11 cellular contexts compared by ENCODE assay signal in genomic region chr4:38189445-38189844, GRCh38.
DNase-seq lines count a peak whose midpoint lies in the region; ATAC-seq, FAIRE-seq and TF ChIP-seq lines count a peak whose summit lies in the region.
"Had no signal": no experiment of that assay in that cellular context is flagged by ENCODE, and none has a peak within 500 bp of the region (broad histone marks: within the 10 kb centered on the region; RNA-seq: fewer than 3 reads in every experiment).

No MANE protein-coding gene starts in this region.

- peak overlapping the region; percentile 58 for H3K4me2 ChIP-seq in A549
- peak overlapping the region; percentile 82 for H3K4me2 ChIP-seq in HCT116 (ENCODE audit: low read length)

- H3K79me2 ChIP-seq in HCT116 (ENCODE audit: insufficient read depth, low read length), result no peaks in the 10 kb centered on the region

- FAIRE-seq in A549 (lab: Jason Lieb, UNC), result no peak

- H3K4me1 ChIP-seq in A549 (peaks cover 26% of the 10 kb centered on the region), HCT116 (ENCODE audit: control insufficient read depth in 1 of 2, insufficient read depth in 2 of 2, low read length in 2 of 2) (peaks cover 33 to 36% of the 10 kb centered on the region in 2 experiments), adipocyte (ENCODE audit: control insufficient read depth, insufficient read depth, low read length) (peaks cover 25% of the 10 kb centered on the region)

- TF ChIP-seq RAD21 in A549 (conservative IDR thresholded peaks at IDR 0.05 in 1 of 2, IDR thresholded peaks at IDR 0.05 in 1 of 2) (no peak; a peak in 1 of 5 replicates), HCT116 (IDR thresholded peaks at IDR 0.05; ENCODE audit: low read depth) (peak; percentile 18; the same call in 1 of the 2 replicates)

- intact Hi-C loops in HCT116 (cut with micrococcal nuclease), result loop anchor here (2.0 to 5.0 kb wide), 3 partner anchors 129 to 485 kb away; no protein-coding TSS in a partner anchor

- TF ChIP-seq CTCF in A549 (IDR thresholded peaks at IDR 0.05) (no peak), HCT116 (IDR thresholded peaks at IDR 0.05 in 2 of 3, conservative IDR thresholded peaks at IDR 0.05 in 1 of 3; ENCODE audit: borderline replicate concordance in 1 of 3, insufficient read depth in 1 of 3, low read depth in 2 of 3, low read length in 2 of 3) (no peak), chondrocyte (IDR thresholded peaks at IDR 0.05) (no peak)

- H3K27ac Mint-ChIP-seq in chondrocyte (ENCODE audit: unreplicated experiment), result no peak overlapping the region
- H3K27ac Mint-ChIP-seq: CD8-positive, alpha-beta T cell had no signal

- peak; percentile 83 to 95; a peak in 5 of 6 replicates for ATAC-seq in A549
- ATAC-seq in HCT116, result peak; percentile 79
- ATAC-seq: CD8-positive, alpha-beta T cell had no signal

- no peaks in the 10 kb centered on the region for H3K9me2 ChIP-seq in HCT116 (ENCODE audit: insufficient read depth)

- H3K4me3 ChIP-seq in A549 (no peak overlapping the region), HCT116 (replicated peaks in 1 of 2; ENCODE audit: low read depth in 1 of 2, low read length in 2 of 2) (peak overlapping the region; percentile 10 to 46), adipocyte (ENCODE audit: low read length) (no peak overlapping the region)

- no peaks in the 10 kb centered on the region for H4K20me1 ChIP-seq in HCT116 (ENCODE audit: insufficient read depth)

- CTCF ChIA-PET in A549 (lab: Yijun Ruan, JAX), result no interaction called here
- CTCF ChIA-PET in HCT116 (lab: Charles Lee), result interaction anchor here (1.3 to 1.5 kb wide), 2 partner anchors 10 to 486 kb away, joined by 4 to 5 read pairs; no protein-coding TSS in a partner anchor

- H3K9ac ChIP-seq in HCT116 (ENCODE audit: low read length) (peak overlapping the region; percentile 52), adipocyte (ENCODE audit: low read length) (no peak overlapping the region)

- no TSS peak for BruUV-seq in HCT116 (replicated peaks; lab: Mats Ljungman, UMichigan)

- no peaks in the 10 kb centered on the region for H3K9me3 Mint-ChIP-seq in chondrocyte (ENCODE audit: low read depth)
- H3K9me3 Mint-ChIP-seq: CD8-positive, alpha-beta T cell had no signal

- peak overlapping the region; percentile 71 to 82; a peak in 5 of 6 replicates for H3K27ac ChIP-seq in A549
- peak overlapping the region; percentile 63 for H3K27ac ChIP-seq in HCT116 (ENCODE audit: low read depth, low read length)

- WGBS in A549 (ENCODE audit: missing lambda C conversion rate), result 2% methylated on average over 3 of the region's 3 CpGs

- H3K4me3 Mint-ChIP-seq in chondrocyte (ENCODE audit: unreplicated experiment), result no peak overlapping the region
- H3K4me3 Mint-ChIP-seq: CD8-positive, alpha-beta T cell had no signal

- peaks cover 30% of the 10 kb centered on the region for H3K4me1 Mint-ChIP-seq in chondrocyte (ENCODE audit: low read depth)

- H3K36me3 ChIP-seq in HCT116 (ENCODE audit: control insufficient read depth in 1 of 2, insufficient read depth in 2 of 2, low read length in 2 of 2), result no peaks in the 10 kb centered on the region
- H3K36me3 ChIP-seq in adipocyte (ENCODE audit: control insufficient read depth, insufficient read depth, low read length, severe bottlenecking), result no peaks in the 10 kb centered on the region

- POLR2A ChIA-PET in A549 (lab: Yijun Ruan, JAX), result no interaction called here
- POLR2A ChIA-PET in HCT116 (lab: Charles Lee), result interaction anchor here (0.8 to 1.3 kb wide), 3 partner anchors 10 to 478 kb away, joined by 3 to 4 read pairs (median 4); no protein-coding TSS in a partner anchor

- H3K9me3 ChIP-seq in A549 (no peaks in the 10 kb centered on the region), HCT116 (ENCODE audit: control insufficient read depth in 1 of 2, insufficient read depth in 1 of 2, low read depth in 1 of 2, low read length in 2 of 2) (no peaks in the 10 kb centered on the region), adipocyte (ENCODE audit: control insufficient read depth, low read length) (peaks cover 3% of the 10 kb centered on the region)

- no peak overlapping the region for H2AFZ ChIP-seq in HCT116 (ENCODE audit: low read depth, low read length, poor library complexity, severe bottlenecking)

- no peak for TF ChIP-seq EP300 in A549 (IDR thresholded peaks at IDR 0.05)

- no peaks in the 10 kb centered on the region for H3K36me3 Mint-ChIP-seq in chondrocyte (ENCODE audit: low read depth)
- H3K36me3 Mint-ChIP-seq: CD8-positive, alpha-beta T cell had no signal

- DNase-seq in A549 (ENCODE audit: low read depth in 1 of 2, low spot score in 1 of 2) (peak; percentile 13 to 74), HCT116 (ENCODE audit: low read depth, low spot score) (peak; percentile 90), adipocyte (ENCODE audit: low read depth) (peak; percentile 52), kidney glomerular epithelial cell (lab: John Stamatoyannopoulos, UW) (peak; percentile 77), DMS79 (lab: John Stamatoyannopoulos, UW) (no peak), NCI-H1417 treated with DMSO at 0.1 percent for 48 hours (lab: John Stamatoyannopoulos, UW) (no peak), chondrocyte (ENCODE audit: low spot score) (no peak), RPMI8226 (no peak)
- DNase-seq: activated CD4-positive, alpha-beta T cell treated with anti-CD3 and anti-CD28 coated beads for 1 hour; CD8-positive, alpha-beta T cell; NCI-H2227 treated with DMSO at 0.1 percent for 48 hours had no signal

- H3K27me3 ChIP-seq in HCT116 (ENCODE audit: insufficient read depth, low read length) (no peaks in the 10 kb centered on the region), adipocyte (replicated peaks; ENCODE audit: control insufficient read depth, insufficient read depth, low read length) (no peaks in the 10 kb centered on the region)

- TF ChIP-seq POLR2A in A549 (IDR thresholded peaks at IDR 0.05; ENCODE audit: low read length) (no peak), HCT116 (IDR thresholded peaks at IDR 0.05; ENCODE audit: borderline replicate concordance, extremely low read depth, insufficient read depth, insufficient read length) (no peak)

- RAD21 ChIA-PET in HCT116 (lab: Charles Lee; ENCODE audit: low non-redundant PET in 1 of 2, low total read pairs in 2 of 2, uncharacterized antibody in 2 of 2, unreplicated experiment in 2 of 2), result interaction anchor here (0.6 to 1.2 kb wide), 2 partner anchors 9 to 537 kb away, joined by 3 to 4 read pairs; no protein-coding TSS in a partner anchor

- no peaks in the 10 kb centered on the region for H3K27me3 Mint-ChIP-seq in chondrocyte (ENCODE audit: low read depth)

TF ChIP-seq in A549, 52 proteins besides CTCF, POLR2A, EP300 and RAD21:
- no peak for TF ChIP-seq RCOR1 (IDR thresholded peaks at IDR 0.05; ENCODE audit: low read depth, low read length)
- no peak for TF ChIP-seq E2F6 (IDR thresholded peaks at IDR 0.05; ENCODE audit: borderline replicate concordance, low read depth)
- TF ChIP-seq FOSL2 (IDR thresholded peaks at IDR 0.05), result peak; percentile 67
- peak; percentile 88 for TF ChIP-seq FOSL2 (CRISPR knock-in tag; IDR thresholded peaks at IDR 0.05)
- no peak for TF ChIP-seq ZNF302 (CRISPR knock-in tag; IDR thresholded peaks at IDR 0.05)
- TF ChIP-seq JUNB (IDR thresholded peaks at IDR 0.05), result peak; percentile 56

TF ChIP-seq in HCT116, 20 proteins besides CTCF, POLR2A, EP300 and RAD21:
- TF ChIP-seq SP1 (IDR thresholded peaks at IDR 0.05; ENCODE audit: low read depth) (peak; percentile 77; the same call in 1 of the 2 replicates), JUND (IDR thresholded peaks at IDR 0.05) (peak; percentile 91), FOSL1 (IDR thresholded peaks at IDR 0.05; ENCODE audit: low read depth) (peak; percentile 93), SRF (IDR thresholded peaks at IDR 0.05; ENCODE audit: low read depth) (peak; percentile 65), REST (IDR thresholded peaks at IDR 0.05; ENCODE audit: low read depth) (no peak), POLR2AphosphoS5 (IDR thresholded peaks at IDR 0.05; ENCODE audit: low read depth, low read length) (0 out of 2 replicates have a peak, but pooled peaks have one; percentile 20), ELF1 (IDR thresholded peaks at IDR 0.05; ENCODE audit: borderline replicate concordance, low read depth) (no peak), CBX3 (IDR thresholded peaks at IDR 0.05; ENCODE audit: low read depth) (peak; percentile 77)
- TF ChIP-seq, protein P1, sequence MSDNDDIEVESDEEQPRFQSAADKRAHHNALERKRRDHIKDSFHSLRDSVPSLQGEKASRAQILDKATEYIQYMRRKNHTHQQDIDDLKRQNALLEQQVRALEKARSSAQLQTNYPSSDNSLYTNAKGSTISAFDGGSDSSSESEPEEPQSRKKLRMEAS (IDR thresholded peaks at IDR 0.05), result peak; percentile 47

Comparison
In these comparisons a context has a peak if more than half of its experiments do, and no peak if none do; other contexts are left out.
1. DNase-seq: peak in A549 (2 of 2), HCT116 (single experiment), adipocyte (single experiment) and kidney glomerular epithelial cell (single experiment); none in DMS79 (single experiment), NCI-H1417 treated with DMSO at 0.1 percent for 48 hours (single experiment), chondrocyte (single experiment) and RPMI8226 (single experiment).
2. H3K4me3 ChIP-seq: peak in HCT116 (2 of 2); none in A549 (single experiment) and adipocyte (single experiment).